In the genomic region with DNA sequence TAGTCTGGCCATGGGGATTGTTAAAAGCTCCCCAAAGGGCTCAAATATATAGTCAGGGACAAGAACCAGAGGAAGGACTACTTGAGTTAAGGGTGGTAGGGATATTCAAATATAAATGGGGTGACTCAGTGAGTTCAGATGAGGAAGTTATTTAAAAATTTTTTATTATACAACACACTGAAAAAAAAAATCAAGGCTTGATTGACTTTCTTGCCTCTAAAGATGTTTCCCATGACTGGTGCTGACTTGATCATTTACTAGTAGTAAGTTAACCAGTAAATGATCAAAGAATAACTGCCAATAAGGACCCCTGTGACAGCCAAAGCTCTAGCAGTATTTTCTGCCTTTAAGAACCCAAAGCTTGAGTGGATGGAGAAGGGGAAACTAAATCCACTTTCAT, we compare ENCODE assay signal across 20 cellular contexts.
"Had no signal": no experiment of that assay in that cellular context is flagged by ENCODE, and none has a peak within 500 bp of the region (broad histone marks: within the 10 kb centered on the region; RNA-seq: fewer than 3 reads in every experiment).

No MANE protein-coding gene starts in this region.

- H3K4me1 Mint-ChIP-seq: immature natural killer cell; naive thymus-derived CD8-positive, alpha-beta T cell; stimulated activated memory B cell treated with anti-CD40 and anti-IgM and Interleukin-4, amounts not matched to agents 10 μg/mL and 1 μg/mL and 100 μg/mL, for 72 hours; stimulated activated naive CD8-positive, alpha-beta T cell treated with anti-CD3 and anti-CD28 coated beads, Interleukin-15, amount 100 ng/mL, for 72 hours had no signal

- H3K36me3 Mint-ChIP-seq: immature natural killer cell; naive thymus-derived CD8-positive, alpha-beta T cell; stimulated activated memory B cell treated with anti-CD40 and anti-IgM and Interleukin-4, amounts not matched to agents 10 μg/mL and 1 μg/mL and 100 μg/mL, for 72 hours had no signal

- H3K9me3 Mint-ChIP-seq: naive thymus-derived CD8-positive, alpha-beta T cell; stimulated activated naive CD8-positive, alpha-beta T cell treated with anti-CD3 and anti-CD28 coated beads, Interleukin-15, amount 100 ng/mL, for 72 hours had no signal

- H3K4me3 Mint-ChIP-seq: immature natural killer cell; naive thymus-derived CD8-positive, alpha-beta T cell; stimulated activated memory B cell treated with anti-CD40 and anti-IgM and Interleukin-4, amounts not matched to agents 10 μg/mL and 1 μg/mL and 100 μg/mL, for 72 hours; stimulated activated naive CD8-positive, alpha-beta T cell treated with anti-CD3 and anti-CD28 coated beads, Interleukin-15, amount 100 ng/mL, for 72 hours had no signal

- DNase-seq: heart left ventricle; hypothalamus; immature natural killer cell; kidney; lower lobe of right lung; mammary epithelial cell; mesenchymal stem cell; naive thymus-derived CD8-positive, alpha-beta T cell; ovary; right lobe of liver; stimulated activated CD4-positive, alpha-beta T cell treated with anti-CD3 and anti-CD28 coated beads, Interleukin-1b, Interleukin-23, amount 100 ng/mL, for 48 hours; stimulated activated CD4-positive, alpha-beta T cell treated with anti-CD3 and anti-CD28 coated beads, Interleukin-2, amount 100 ng/mL, for 48 hours; stimulated activated CD4-positive, alpha-beta T cell treated with anti-CD3 and anti-CD28 coated beads, Interleukin-4, amount 100 ng/mL, for 4 hours; stimulated activated CD8-positive, alpha-beta memory T cell treated with anti-CD3 and anti-CD28 coated beads, Interleukin-4, amount 100 ng/mL, for 48 hours; stimulated activated naive CD4-positive, alpha-beta T cell treated with Interleukin-2 at 50 U/mL for 16 hours; stimulated activated naive CD8-positive, alpha-beta T cell treated with anti-CD3 and anti-CD28 coated beads, Interleukin-15, amount 100 ng/mL, for 72 hours; substantia nigra; upper lobe of left lung had no signal

- ATAC-seq: heart left ventricle; left lobe of liver; lower lobe of right lung; naive thymus-derived CD8-positive, alpha-beta T cell; right lobe of liver; stimulated activated memory B cell treated with anti-CD40 and anti-IgM and Interleukin-4, amounts not matched to agents 10 μg/mL and 1 μg/mL and 100 μg/mL, for 72 hours; stimulated activated naive CD8-positive, alpha-beta T cell treated with anti-CD3 and anti-CD28 coated beads, Interleukin-15, amount 100 ng/mL, for 72 hours had no signal

- H3K27ac Mint-ChIP-seq: immature natural killer cell; stimulated activated memory B cell treated with anti-CD40 and anti-IgM and Interleukin-4, amounts not matched to agents 10 μg/mL and 1 μg/mL and 100 μg/mL, for 72 hours; stimulated activated naive CD8-positive, alpha-beta T cell treated with anti-CD3 and anti-CD28 coated beads, Interleukin-15, amount 100 ng/mL, for 72 hours had no signal
